ENCODE assay signal across 1 cellular context in the genomic region with DNA sequence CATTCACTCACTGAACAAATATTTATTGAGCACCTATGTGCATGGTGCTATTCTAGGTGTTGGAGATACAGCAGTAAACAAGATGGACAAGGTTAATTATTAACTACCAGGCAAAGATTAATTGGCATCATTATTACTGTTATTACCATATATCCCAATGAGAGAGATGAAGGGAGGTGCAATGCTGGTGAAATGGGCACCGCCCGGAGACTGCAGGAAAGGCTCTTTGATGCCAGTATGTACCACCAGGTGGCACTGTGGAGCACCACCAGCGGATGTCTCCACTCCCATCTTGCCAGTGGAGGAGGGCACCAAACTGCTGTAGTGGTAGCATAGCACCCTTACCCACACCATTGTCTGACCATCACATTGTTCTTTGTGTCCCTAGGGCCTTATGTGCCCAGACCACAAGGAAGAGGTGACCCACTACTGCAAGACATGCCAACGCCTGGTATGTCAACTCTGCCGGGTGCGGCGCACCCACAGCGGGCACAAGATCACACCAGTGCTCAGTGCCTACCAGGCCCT.
TF ChIP-seq lines count a peak whose summit lies in the region.

No MANE protein-coding gene starts in this region.

TF ChIP-seq in endothelial cell of umbilical vein, 7 proteins besides CTCF, POLR2A, EP300 and RAD21:
- TF ChIP-seq, protein P1, sequence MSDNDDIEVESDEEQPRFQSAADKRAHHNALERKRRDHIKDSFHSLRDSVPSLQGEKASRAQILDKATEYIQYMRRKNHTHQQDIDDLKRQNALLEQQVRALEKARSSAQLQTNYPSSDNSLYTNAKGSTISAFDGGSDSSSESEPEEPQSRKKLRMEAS (IDR thresholded peaks at IDR 0.05; ENCODE audit: insufficient read depth, insufficient read length) = no peak
- TF ChIP-seq FOS (IDR thresholded peaks at IDR 0.05; ENCODE audit: borderline replicate concordance, insufficient read depth, low read length) (no peak), EZH2 (IDR thresholded peaks at IDR 0.05; ENCODE audit: borderline replicate concordance, low read depth, low read length, severe bottlenecking) (no peak), JUN (IDR thresholded peaks at IDR 0.05; ENCODE audit: borderline replicate concordance, insufficient read depth, insufficient read length, low read depth) (no peak), MYC (IDR thresholded peaks at IDR 0.05; ENCODE audit: low read depth, low read length) (no peak), GATA2 (IDR thresholded peaks at IDR 0.05; ENCODE audit: insufficient read depth, insufficient read length, low read depth, low read length) (no peak), POLR2AphosphoS5 (IDR thresholded peaks at IDR 0.05; ENCODE audit: insufficient read depth, low read depth, low read length) (no peak)
